Comparison of ENCODE assay signal across 9 cellular contexts in genomic region chr11:61264371-61264770, GRCh38. TPM values are rescaled to one million over a fixed set of nuclear protein-coding genes. Genes with fewer than 3 reads are reported as not detected.
"Had no signal": no experiment of that assay in that cellular context is flagged by ENCODE, and none has a peak within 500 bp of the region (broad histone marks: within the 10 kb centered on the region; RNA-seq: fewer than 3 reads in every experiment).

No MANE protein-coding gene starts in this region.

- H3K4me3 ChIP-seq: GM12878 had no signal

- FAIRE-seq: G401.6, GM12878, GM12891, GM12892, GM18507, GM19239 had no signal

- ATAC-seq: GM12878 had no signal

- DNase-seq: GDM1, GF-D8 had no signal

RNA-seq across cellular contexts. Expression of gene PGA5, which starts 23.4 kb away (rescaled TPM):
- total RNA-seq: G401, GM12878 had no signal
- polyA plus RNA-seq: GM12878 had no signal

RNA-seq across cellular contexts. Expression of gene PGA4, which starts 42.2 kb away (rescaled TPM):
- total RNA-seq: G401, GM12878 had no signal
- polyA plus RNA-seq: GM12878 had no signal
